ENCODE assay signal across 24 cellular contexts in genomic region chr14:23416801-23417200, GRCh38. TPM values are rescaled to one million over a fixed set of nuclear protein-coding genes. Genes with fewer than 3 reads are reported as not detected.
DNase-seq lines count a peak whose midpoint lies in the region; ATAC-seq and TF ChIP-seq lines count a peak whose summit lies in the region.
"Had no signal": no experiment of that assay in that cellular context is flagged by ENCODE, and none has a peak within 500 bp of the region (broad histone marks: within the 10 kb centered on the region; RNA-seq: fewer than 3 reads in every experiment).

No MANE protein-coding gene starts in this region.

- no peak for TF ChIP-seq POLR2A in heart left ventricle (IDR thresholded peaks at IDR 0.05)
- no peak for TF ChIP-seq POLR2A in gastrocnemius medialis (IDR thresholded peaks at IDR 0.05)

- H3K27me3 ChIP-seq in heart left ventricle (no peaks in the 10 kb centered on the region), right atrium auricular region (no peaks in the 10 kb centered on the region), gastrocnemius medialis (no peaks in the 10 kb centered on the region)

- H3K4me1 ChIP-seq in heart left ventricle = peaks cover 0 to 27% (median 0%) of the 10 kb centered on the region in 12 donors
- peaks cover 0 to 3% of the 10 kb centered on the region in 2 donors for H3K4me1 ChIP-seq in right atrium auricular region
- H3K4me1 ChIP-seq in gastrocnemius medialis = peaks cover 0 to 19% of the 10 kb centered on the region in 2 donors
- H3K4me1 ChIP-seq: A549; BE2C; BLaER1 treated with 17β-estradiol and CSF1 and Interleukin-3, amounts not matched to agents 10 nM and 100 nM had no signal

- ATAC-seq in heart left ventricle = peak in 1 of 4 donors; percentile 0
- no peak for ATAC-seq in Right ventricle myocardium superior (ENCODE audit: poor library complexity)
- ATAC-seq in Right ventricle myocardium inferior = no peak
- ATAC-seq in gastrocnemius medialis = no peak
- ATAC-seq: A549, GM23338, HCT116 had no signal

- in situ Hi-C loops in gastrocnemius medialis (cut with MboI; ENCODE audit: low sequenced_read_pairs in 4 of 4) = no loop called here

- H3K4me3 ChIP-seq in heart left ventricle (no peak overlapping the region), right atrium auricular region (no peak overlapping the region), gastrocnemius medialis (no peak overlapping the region)
- H3K4me3 ChIP-seq: A549; BLaER1 treated with 17β-estradiol and CSF1 and Interleukin-3, amounts not matched to agents 10 nM and 100 nM; GM23338 had no signal

- peaks cover 0 to 97% (median 76%) of the 10 kb centered on the region in 9 donors for H3K36me3 ChIP-seq in heart left ventricle
- H3K36me3 ChIP-seq in right atrium auricular region = peaks cover 62% of the 10 kb centered on the region
- H3K36me3 ChIP-seq in gastrocnemius medialis = no peaks in the 10 kb centered on the region
- H3K36me3 ChIP-seq: BE2C; BLaER1 treated with 17β-estradiol and CSF1 and Interleukin-3, amounts not matched to agents 10 nM and 100 nM had no signal

- TF ChIP-seq CTCF in heart left ventricle (IDR thresholded peaks at IDR 0.05) = no peak
- TF ChIP-seq CTCF in right atrium auricular region (IDR thresholded peaks at IDR 0.05) = no peak
- TF ChIP-seq CTCF in gastrocnemius medialis (IDR thresholded peaks at IDR 0.05 in 4 of 5, conservative IDR thresholded peaks at IDR 0.05 in 1 of 5) = no peak

- WGBS in heart left ventricle, 4 donors = 40 to 68% (median 52%) methylated on average over 3 to 11 of the region's 11 CpGs

- H3K9me3 ChIP-seq in heart left ventricle = no peaks in the 10 kb centered on the region
- H3K9me3 ChIP-seq in right atrium auricular region = no peaks in the 10 kb centered on the region
- no peaks in the 10 kb centered on the region for H3K9me3 ChIP-seq in gastrocnemius medialis
- H3K9me3 ChIP-seq: A549; BE2C; BLaER1 treated with 17β-estradiol and CSF1 and Interleukin-3, amounts not matched to agents 10 nM and 100 nM had no signal

- peak in 1 of 5 donors; percentile 54 for DNase-seq in heart left ventricle
- no peak for DNase-seq in Right ventricle myocardium superior
- no peak for DNase-seq in right atrium auricular region (ENCODE audit: low spot score)
- no peak for DNase-seq in Right ventricle myocardium inferior (ENCODE audit: missing footprints)
- DNase-seq in gastrocnemius medialis = no peak
- DNase-seq in activated CD4-positive, alpha-beta T cell treated with anti-CD3 and anti-CD28 coated beads for 48 hours = no peak
- DNase-seq: 8988T; ACHN; AML-193; BE2C; CD4-positive, alpha-beta T cell; CD8-positive, alpha-beta memory T cell; DMS53; DMS79 treated with DMSO at 0.1 percent for 48 hours; GF-D8; H9 had no signal

- H3K27ac ChIP-seq in heart left ventricle (peak overlapping the region in 8 of 12 donors; percentile 13 to 91 (median 64)), right atrium auricular region (peak overlapping the region; percentile 9 to 48), gastrocnemius medialis (peak overlapping the region; percentile 56 to 90 (median 84))
- H3K27ac ChIP-seq: A549; BLaER1 treated with 17β-estradiol and CSF1 and Interleukin-3, amounts not matched to agents 10 nM and 100 nM had no signal

- intact Hi-C loops in heart left ventricle (cut with DNase I) (no loop called here), Right ventricle myocardium superior (cut with DNase I) (no loop called here), Right ventricle myocardium inferior (cut with DNase I) (no loop called here), gastrocnemius medialis (cut with DNase I; ENCODE audit: low total_unique reads) (no loop called here)

RNA-seq across cellular contexts. Expression of gene MYH6, which starts 8.7 kb away (rescaled TPM):
- total RNA-seq in heart left ventricle = 1,000 to 10,000 TPM in 4 of 9 donors, 100 to 1,000 TPM in 4, 10 to 100 TPM in 1; 76.8 to 4,027 (median 602) TPM
- polyA plus RNA-seq in heart left ventricle = 1,000 to 10,000 TPM; 1,673 to 5,104 TPM
- total RNA-seq in Right ventricle myocardium superior = 4,934 TPM
- over 10,000 TPM in 1 of 2 donors, 1,000 to 10,000 TPM in 1; 8,253 to 13,240 TPM for total RNA-seq in right atrium auricular region
- 3,910 TPM for total RNA-seq in Right ventricle myocardium inferior
- 1,000 to 10,000 TPM in 1 of 4 donors, 100 to 1,000 TPM in 1, 10 to 100 TPM in 2; 20.4 to 1,496 (median 303) TPM for total RNA-seq in gastrocnemius medialis
- total RNA-seq: CD4-positive, alpha-beta T cell; Daoy; G401; H4 had no signal
- polyA plus RNA-seq: A549; CD14-positive monocyte; CD8-positive, alpha-beta memory T cell had no signal

RNA-seq across cellular contexts. Expression of gene MYH7, which starts 18.7 kb away (rescaled TPM):
- over 10,000 TPM in 7 of 9 donors, 1,000 to 10,000 TPM in 2; 6,202 to 23,825 (median 18,310) TPM for total RNA-seq in heart left ventricle
- over 10,000 TPM in 1 of 2 donors, 100 to 1,000 TPM in 1; 727 to 12,111 TPM for polyA plus RNA-seq in heart left ventricle
- total RNA-seq in Right ventricle myocardium superior = 11,793 TPM
- total RNA-seq in right atrium auricular region = 1,000 to 10,000 TPM; 1,082 to 4,592 TPM
- 11,833 TPM for total RNA-seq in Right ventricle myocardium inferior
- 1,000 to 10,000 TPM; 1,360 to 5,274 (median 3,359) TPM for total RNA-seq in gastrocnemius medialis
- total RNA-seq: CD4-positive, alpha-beta T cell; CD8-positive, alpha-beta memory T cell; Daoy; G401; GM23338; H4; H9 had no signal
- polyA plus RNA-seq: A549; CD14-positive monocyte; CD8-positive, alpha-beta memory T cell; GM23338 had no signal

RNA-seq across cellular contexts. Expression of gene CMTM5, which starts 40.0 kb away (rescaled TPM):
- total RNA-seq in heart left ventricle (under 1 TPM in 5 of 9 donors, not detected in 4; 0.32 to 0.92 (median 0.64) TPM), Right ventricle myocardium superior (0.27 TPM), right atrium auricular region (not detected), Right ventricle myocardium inferior (0.92 TPM), gastrocnemius medialis (1 to 10 TPM in 1 of 4 donors, not detected in 3; 1.7 TPM)
- 1 to 10 TPM; 1.6 to 1.8 TPM for polyA plus RNA-seq in heart left ventricle
- total RNA-seq: CD4-positive, alpha-beta T cell; CD8-positive, alpha-beta memory T cell; Daoy; G401; H4; H9 had no signal
- polyA plus RNA-seq: A549; CD8-positive, alpha-beta memory T cell; GM23338 had no signal

RNA-seq across cellular contexts. Expression of gene IL25, which starts 44.2 kb away (rescaled TPM):
- under 1 TPM in 1 of 9 donors, not detected in 8; 0.29 TPM for total RNA-seq in heart left ventricle
- not detected for polyA plus RNA-seq in heart left ventricle
- not detected for total RNA-seq in Right ventricle myocardium superior
- total RNA-seq in right atrium auricular region = not detected
- total RNA-seq in Right ventricle myocardium inferior = not detected
- not detected for total RNA-seq in gastrocnemius medialis
- total RNA-seq: CD4-positive, alpha-beta T cell; CD8-positive, alpha-beta memory T cell; Daoy; G401; GM23338; H4; H9 had no signal
- polyA plus RNA-seq: A549; CD14-positive monocyte; CD8-positive, alpha-beta memory T cell; GM23338 had no signal

RNA-seq across cellular contexts. Expression of gene EFS, which starts 51.8 kb away (rescaled TPM):
- total RNA-seq in heart left ventricle (1 to 10 TPM; 1.4 to 5.0 (median 2.3) TPM), Right ventricle myocardium superior (3.2 TPM), right atrium auricular region (1 to 10 TPM; 4.1 to 6.3 TPM), Right ventricle myocardium inferior (4.0 TPM), gastrocnemius medialis (1 to 10 TPM in 3 of 4 donors, under 1 TPM in 1; 0.31 to 4.1 (median 1.6) TPM)
- polyA plus RNA-seq in heart left ventricle = 1 to 10 TPM; 2.2 to 2.4 TPM
- total RNA-seq: CD4-positive, alpha-beta T cell; CD8-positive, alpha-beta memory T cell; G401; H4 had no signal
- polyA plus RNA-seq: A549; CD14-positive monocyte; CD8-positive, alpha-beta memory T cell had no signal

Comparison
In these comparisons a context has a peak if more than half of its experiments do, and no peak if none do; other contexts are left out.
1. H3K27ac ChIP-seq: peak in every context shown above with its lines; median percentile 84 in gastrocnemius medialis; 64 in heart left ventricle; 28 in right atrium auricular region.